In the genomic region with DNA sequence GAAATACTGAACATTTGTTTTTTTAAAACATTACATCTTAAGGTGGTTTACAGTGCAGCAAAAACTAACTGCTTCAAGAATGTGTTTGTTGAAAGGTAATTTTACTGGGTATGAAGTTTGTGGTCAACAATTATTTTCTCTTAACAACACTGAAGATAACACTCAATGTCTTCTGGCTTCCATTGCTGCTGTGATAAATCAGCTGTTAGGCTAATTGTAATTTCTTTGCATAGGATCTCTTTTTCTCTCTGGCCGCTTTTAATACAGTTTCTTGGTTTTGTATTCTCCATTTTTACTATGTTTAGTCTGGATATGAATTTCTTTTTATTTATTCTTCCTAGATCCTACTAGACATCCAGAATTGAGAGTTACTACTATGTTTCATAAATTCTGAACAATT, we compare ENCODE assay signal across 32 cellular contexts. TPM values are rescaled to one million over a fixed set of nuclear protein-coding genes. Genes with fewer than 3 reads are reported as not detected.
"Had no signal": no experiment of that assay in that cellular context is flagged by ENCODE, and none has a peak within 500 bp of the region (broad histone marks: within the 10 kb centered on the region; RNA-seq: fewer than 3 reads in every experiment).

No MANE protein-coding gene starts in this region.

- FAIRE-seq: astrocyte, bronchial epithelial cell had no signal

- ATAC-seq: activated CD8-positive, alpha-beta T cell treated with anti-CD3 and anti-CD28 coated beads for 36 hours; activated T-cell treated with anti-CD3 and anti-CD28 coated beads, Interleukin-2, amount 50 U/mL, for 4 hours; activated T-helper 17 cell treated with anti-CD3 and anti-CD28 coated beads, Interleukin-2, amount 50 U/mL, for 72 hours; foreskin keratinocyte; gastrocnemius medialis; heart left ventricle had no signal

- H3K9me3 ChIP-seq: esophagus muscularis mucosa, gastrocnemius medialis, heart left ventricle had no signal

- H3K4me3 ChIP-seq: coronary artery, dorsolateral prefrontal cortex, esophagus muscularis mucosa, gastrocnemius medialis, heart left ventricle had no signal

- H3K27me3 ChIP-seq: brain microvascular endothelial cell, dorsolateral prefrontal cortex, esophagus muscularis mucosa, foreskin keratinocyte, gastrocnemius medialis, heart left ventricle had no signal

- H3K4me1 Mint-ChIP-seq: activated T-helper 17 cell treated with anti-CD3 and anti-CD28 coated beads, Interleukin-2, amount 50 U/mL, for 72 hours; central memory CD8-positive, alpha-beta T cell; endodermal cell had no signal

- DNase-seq: activated CD4-positive, alpha-beta T cell treated with anti-CD3 and anti-CD28 coated beads for 48 hours; activated CD4-positive, alpha-beta T cell treated with anti-CD3 and anti-CD28 coated beads, Interleukin-2, amount 50 U/mL, for 1 hour; activated CD4-positive, alpha-beta T cell treated with anti-CD3 and anti-CD28 coated beads, Interleukin-2, amount 50 U/mL, for 48 hours; activated CD8-positive, alpha-beta memory T cell treated with anti-CD3 and anti-CD28 coated beads for 24 hours; activated CD8-positive, alpha-beta T cell treated with anti-CD3 and anti-CD28 coated beads for 36 hours; activated effector memory CD4-positive, alpha-beta T cell treated with Interleukin-2 at 50 U/mL for 16 hours; activated gamma-delta T cell treated with Interleukin-2 at 50 U/mL for 16 hours; activated naive CD4-positive, alpha-beta T cell treated with anti-CD3 and anti-CD28 coated beads, Interleukin-2, amount 50 U/mL, for 16 hours; activated naive CD4-positive, alpha-beta T cell treated with Interleukin-2 at 50 U/mL for 16 hours; activated T-cell treated with anti-CD3 and anti-CD28 coated beads, Interleukin-2, amount 50 U/mL, for 4 hours; amniotic stem cell; anterior cingulate cortex; brain microvascular endothelial cell; dorsolateral prefrontal cortex; effector memory CD4-positive, alpha-beta T cell; endodermal cell; erythroblast; foreskin keratinocyte; gastrocnemius medialis; glutamatergic neuron; heart left ventricle; hypothalamus had no signal

- H3K9me3 Mint-ChIP-seq: activated T-helper 17 cell treated with anti-CD3 and anti-CD28 coated beads, Interleukin-2, amount 50 U/mL, for 72 hours; central memory CD8-positive, alpha-beta T cell had no signal

- H3K27me3 Mint-ChIP-seq: activated CD8-positive, alpha-beta T cell treated with anti-CD3 and anti-CD28 coated beads for 36 hours; activated naive CD8-positive, alpha-beta T cell; activated T-helper 17 cell treated with anti-CD3 and anti-CD28 coated beads, Interleukin-2, amount 50 U/mL, for 72 hours; central memory CD8-positive, alpha-beta T cell; dendritic cell treated with granulocyte-macrophage colony-stimulating factor and Interleukin-4, amounts not matched to agents 40 ng/mL and 50 ng/mL, for 4 days had no signal

- H3K4me3 Mint-ChIP-seq: activated CD8-positive, alpha-beta T cell treated with anti-CD3 and anti-CD28 coated beads for 36 hours; activated naive CD8-positive, alpha-beta T cell; activated T-cell treated with anti-CD3 and anti-CD28 coated beads, Interleukin-2, amount 50 U/mL, for 4 hours; activated T-helper 17 cell treated with anti-CD3 and anti-CD28 coated beads, Interleukin-2, amount 50 U/mL, for 72 hours; central memory CD8-positive, alpha-beta T cell; dendritic cell treated with granulocyte-macrophage colony-stimulating factor and Interleukin-4, amounts not matched to agents 40 ng/mL and 50 ng/mL, for 4 days; endodermal cell had no signal

- H3K4me1 ChIP-seq: esophagus muscularis mucosa, foreskin keratinocyte, gastrocnemius medialis, heart left ventricle had no signal

- H3K27ac Mint-ChIP-seq: activated CD8-positive, alpha-beta T cell treated with anti-CD3 and anti-CD28 coated beads for 36 hours; activated naive CD8-positive, alpha-beta T cell; activated T-helper 17 cell treated with anti-CD3 and anti-CD28 coated beads, Interleukin-2, amount 50 U/mL, for 72 hours; dendritic cell treated with granulocyte-macrophage colony-stimulating factor and Interleukin-4, amounts not matched to agents 40 ng/mL and 50 ng/mL, for 4 days; endodermal cell had no signal

- H3K27ac ChIP-seq: brain microvascular endothelial cell, coronary artery, dorsolateral prefrontal cortex, esophagus muscularis mucosa, foreskin keratinocyte, gastrocnemius medialis, heart left ventricle had no signal

RNA-seq across cellular contexts. Expression of a gene that starts 46.0 kb away (rescaled TPM):
- total RNA-seq: activated CD8-positive, alpha-beta T cell treated with anti-CD3 and anti-CD28 coated beads for 36 hours; activated T-cell treated with anti-CD3 and anti-CD28 coated beads, Interleukin-2, amount 50 U/mL, for 4 hours; activated T-helper 17 cell treated with anti-CD3 and anti-CD28 coated beads, Interleukin-2, amount 50 U/mL, for 72 hours; astrocyte; bronchial epithelial cell; cardiac septum; cerebellum; dorsolateral prefrontal cortex; endodermal cell; esophagus muscularis mucosa; foreskin keratinocyte; heart left ventricle had no signal
- polyA plus RNA-seq: foreskin keratinocyte, heart left ventricle had no signal
